Comparison of ENCODE assay signal across 9 cellular contexts in the genomic region with DNA sequence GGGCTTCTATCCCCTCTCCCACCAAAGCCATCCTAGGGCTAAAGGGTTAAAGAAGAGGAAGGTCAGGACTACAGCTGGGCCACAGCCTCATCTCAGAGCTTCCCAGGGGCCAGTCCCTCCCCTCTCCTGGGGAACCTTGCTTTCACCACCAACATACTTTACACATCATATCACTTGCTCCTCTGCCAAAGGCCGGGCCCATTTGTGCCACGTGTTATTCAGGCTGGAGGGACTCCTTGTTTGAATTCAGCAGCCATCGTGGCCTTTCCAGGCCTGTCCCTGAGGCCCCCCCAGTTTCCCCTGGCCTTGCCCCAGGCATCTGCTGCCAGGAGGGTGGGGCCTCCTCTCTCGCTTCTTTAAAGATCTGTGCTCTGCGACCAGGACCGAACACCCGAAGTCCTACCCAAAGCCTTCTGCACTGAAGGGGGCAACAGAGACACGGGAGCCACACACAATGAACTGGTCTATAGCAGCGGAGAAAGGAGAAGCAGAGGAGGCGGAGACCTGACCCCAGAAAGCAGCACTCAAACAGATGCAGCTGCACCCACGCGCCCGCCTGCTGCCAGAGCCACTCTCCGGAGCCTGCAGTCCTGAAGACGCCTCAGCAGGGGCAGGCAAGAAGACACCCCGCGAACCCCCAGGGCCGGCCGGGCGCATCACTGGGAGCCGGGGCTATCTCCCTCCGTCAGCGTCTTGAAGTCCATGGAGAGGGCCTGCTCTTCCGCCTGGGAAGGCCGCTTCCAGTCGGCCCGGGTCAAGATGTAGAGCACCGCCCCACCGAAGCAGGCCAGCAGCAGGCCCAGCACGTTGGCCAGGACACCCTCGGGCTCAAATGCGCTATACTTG. TPM values are rescaled to one million over a fixed set of nuclear protein-coding genes. Genes with fewer than 3 reads are reported as not detected.
DNase-seq lines count a peak whose midpoint lies in the region; ATAC-seq and TF ChIP-seq lines count a peak whose summit lies in the region.
"Had no signal": no experiment of that assay in that cellular context is flagged by ENCODE, and none has a peak within 500 bp of the region (broad histone marks: within the 10 kb centered on the region; RNA-seq: fewer than 3 reads in every experiment).

No MANE protein-coding gene starts in this region.

- H2AFZ ChIP-seq in HCT116 (ENCODE audit: low read depth, low read length, poor library complexity, severe bottlenecking), result no peak overlapping the region

- H3K36me3 Mint-ChIP-seq in activated CD4-positive, alpha-beta memory T cell treated with anti-CD3 and anti-CD28 coated beads for 36 hours, result peaks cover 3% of the 10 kb centered on the region

- peaks cover 45% of the 10 kb centered on the region in 2 experiments for H3K4me1 ChIP-seq in HCT116 (ENCODE audit: control insufficient read depth in 1 of 2, insufficient read depth in 2 of 2, low read length in 2 of 2)
- H3K4me1 ChIP-seq in heart left ventricle, result peaks cover 8 to 70% (median 50%) of the 10 kb centered on the region in 12 donors

- H3K9me2 ChIP-seq in HCT116 (ENCODE audit: insufficient read depth), result no peaks in the 10 kb centered on the region

- H3K4me2 ChIP-seq in HCT116 (ENCODE audit: low read length), result peak overlapping the region; percentile 27

- H3K4me3 Mint-ChIP-seq in activated CD4-positive, alpha-beta memory T cell treated with anti-CD3 and anti-CD28 coated beads for 36 hours, result no peak overlapping the region

- CTCF ChIA-PET in HCT116 (lab: Charles Lee), result interaction anchor here (0.5 to 4.9 kb wide), 8 partner anchors 8 to 178 kb away, joined by 3 to 62 read pairs (median 20); a partner anchor contains a TSS
- CTCF ChIA-PET in activated CD4-positive, alpha-beta memory T cell treated with anti-CD3 and anti-CD28 coated beads for 36 hours (lab: Charles Lee), result interaction anchor here (1.0 to 4.9 kb wide), 7 partner anchors 8 to 276 kb away, joined by 3 to 43 read pairs (median 16); a partner anchor contains a TSS

- intact Hi-C loops in HCT116 (cut with micrococcal nuclease) (no loop called here), heart left ventricle (cut with DNase I) (loop anchor here in 2 of 10 donors (2.0 to 5.0 kb wide), 2 partner anchors 43 to 117 kb away; a partner anchor contains a TSS)
- intact Hi-C loops in activated CD4-positive, alpha-beta memory T cell treated with anti-CD3 and anti-CD28 coated beads for 36 hours (cut with micrococcal nuclease), result no loop called here

- TF ChIP-seq RAD21 in HCT116 (IDR thresholded peaks at IDR 0.05; ENCODE audit: low read depth), result no peak

- H3K27ac Mint-ChIP-seq in activated CD4-positive, alpha-beta memory T cell treated with anti-CD3 and anti-CD28 coated beads for 36 hours, result peak overlapping the region; percentile 38
- H3K27ac Mint-ChIP-seq: activated T-helper 2 cell treated with anti-CD3 and anti-CD28 coated beads, Interferon-gamma antibody, Interleukin-2, Interleukin-4, amounts not matched to agents 10 μg/mL and 5 μg/mL and 100 μg/mL, durations not matched to agents 14 hours and 24 hours and 36 hours had no signal

- H3K27me3 ChIP-seq in HCT116 (ENCODE audit: insufficient read depth, low read length), result no peaks in the 10 kb centered on the region
- no peaks in the 10 kb centered on the region for H3K27me3 ChIP-seq in heart left ventricle

- H3K9ac ChIP-seq in HCT116 (ENCODE audit: low read length), result 0 out of 2 replicates have a peak overlapping the region, but pooled peaks have one; percentile 22

- no peaks in the 10 kb centered on the region for H3K27me3 Mint-ChIP-seq in activated CD4-positive, alpha-beta memory T cell treated with anti-CD3 and anti-CD28 coated beads for 36 hours

- H3K4me3 ChIP-seq in HCT116 (replicated peaks in 1 of 2; ENCODE audit: low read depth in 1 of 2, low read length in 2 of 2), result no peak overlapping the region
- H3K4me3 ChIP-seq in heart left ventricle, result peak overlapping the region in 2 of 12 donors; percentile 13 to 39

- H3K9me3 ChIP-seq in HCT116 (ENCODE audit: control insufficient read depth in 1 of 2, insufficient read depth in 1 of 2, low read depth in 1 of 2, low read length in 2 of 2), result no peaks in the 10 kb centered on the region
- H3K9me3 ChIP-seq in heart left ventricle, result no peaks in the 10 kb centered on the region

- no TSS peak for BruUV-seq in HCT116 (replicated peaks; lab: Mats Ljungman, UMichigan)

- WGBS in heart left ventricle, 4 donors, result 43 to 56% (median 54%) methylated on average over 13 to 32 of the region's 32 CpGs

- H3K79me2 ChIP-seq in HCT116 (ENCODE audit: insufficient read depth, low read length), result peaks cover 17% of the 10 kb centered on the region; the same call in 1 of the 2 replicates

- no peaks in the 10 kb centered on the region for H4K20me1 ChIP-seq in HCT116 (ENCODE audit: insufficient read depth)

- RAD21 ChIA-PET in HCT116 (lab: Charles Lee; ENCODE audit: low non-redundant PET in 1 of 2, low total read pairs in 2 of 2, uncharacterized antibody in 2 of 2, unreplicated experiment in 2 of 2), result interaction anchor here (2.2 to 3.3 kb wide), 2 partner anchors 44 to 45 kb away, joined by 9 to 16 read pairs; a partner anchor contains a TSS

- ATAC-seq in HCT116, result no peak
- ATAC-seq in heart left ventricle, result peak; percentile 79 to 88 (median 86)
- no peak for ATAC-seq in HG03039 (IDR thresholded peaks at IDR 0.05; ENCODE audit: unreplicated experiment)

- peaks cover 9 to 11% of the 10 kb centered on the region in 2 experiments; a peak in 3 of 4 replicates for H3K36me3 ChIP-seq in HCT116 (ENCODE audit: control insufficient read depth in 1 of 2, insufficient read depth in 2 of 2, low read length in 2 of 2)
- H3K36me3 ChIP-seq in heart left ventricle, result peaks cover 0 to 9% (median 0%) of the 10 kb centered on the region in 9 donors

- TF ChIP-seq POLR2A in HCT116 (IDR thresholded peaks at IDR 0.05; ENCODE audit: borderline replicate concordance, extremely low read depth, insufficient read depth, insufficient read length) (no peak), heart left ventricle (IDR thresholded peaks at IDR 0.05) (no peak)

- POLR2A ChIA-PET in HCT116 (lab: Charles Lee), result interaction anchor here (1.5 to 3.0 kb wide), 3 partner anchors 11 to 188 kb away, joined by 6 to 23 read pairs (median 10); a partner anchor contains a TSS
- POLR2A ChIA-PET in activated CD4-positive, alpha-beta memory T cell treated with anti-CD3 and anti-CD28 coated beads for 36 hours (lab: Charles Lee), result interaction anchor here (2.8 kb wide), 1 partner anchor 11 kb away, joined by 14 read pairs; a partner anchor contains a TSS

- peak overlapping the region; percentile 52 for H3K27ac ChIP-seq in HCT116 (ENCODE audit: low read depth, low read length)
- H3K27ac ChIP-seq in heart left ventricle, result peak overlapping the region in 11 of 12 donors; percentile 31 to 74 (median 62)

- TF ChIP-seq CTCF in HCT116 (IDR thresholded peaks at IDR 0.05 in 2 of 3, conservative IDR thresholded peaks at IDR 0.05 in 1 of 3; ENCODE audit: borderline replicate concordance in 1 of 3, insufficient read depth in 1 of 3, low read depth in 2 of 3, low read length in 2 of 3) (no peak), heart left ventricle (IDR thresholded peaks at IDR 0.05) (peak in 1 of 12 donors; percentile 10)

- H3K9me3 Mint-ChIP-seq in activated CD4-positive, alpha-beta memory T cell treated with anti-CD3 and anti-CD28 coated beads for 36 hours, result no peaks in the 10 kb centered on the region
- H3K9me3 Mint-ChIP-seq: activated T-helper 2 cell treated with anti-CD3 and anti-CD28 coated beads, Interferon-gamma antibody, Interleukin-2, Interleukin-4, amounts not matched to agents 10 μg/mL and 5 μg/mL and 100 μg/mL, durations not matched to agents 14 hours and 24 hours and 36 hours had no signal

- peaks cover 29% of the 10 kb centered on the region for H3K4me1 Mint-ChIP-seq in activated CD4-positive, alpha-beta memory T cell treated with anti-CD3 and anti-CD28 coated beads for 36 hours (ENCODE audit: low read depth)

- DNase-seq in HCT116 (ENCODE audit: low read depth, low spot score) (no peak), heart left ventricle (peak; percentile 77 to 93 (median 85)), smooth muscle cell of the brain vasculature (ENCODE audit: low read depth, low spot score) (peak; percentile 88), OCI-M2 (lab: John Stamatoyannopoulos, UW; ENCODE audit: unreplicated experiment) (no peak), cortex of kidney (lab: John Stamatoyannopoulos, UW) (no peak), NCI-H510A treated with DMSO at 0.1 percent for 48 hours (lab: John Stamatoyannopoulos, UW) (no peak)
- DNase-seq in activated CD4-positive, alpha-beta memory T cell treated with anti-CD3 and anti-CD28 coated beads for 36 hours, result no peak

TF ChIP-seq in HCT116, 20 proteins besides CTCF, POLR2A, EP300 and RAD21 (continues in another document):
- TF ChIP-seq, protein P1, sequence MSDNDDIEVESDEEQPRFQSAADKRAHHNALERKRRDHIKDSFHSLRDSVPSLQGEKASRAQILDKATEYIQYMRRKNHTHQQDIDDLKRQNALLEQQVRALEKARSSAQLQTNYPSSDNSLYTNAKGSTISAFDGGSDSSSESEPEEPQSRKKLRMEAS (IDR thresholded peaks at IDR 0.05), result no peak
- TF ChIP-seq EZH2 (IDR thresholded peaks at IDR 0.05) (no peak), SIN3A (IDR thresholded peaks at IDR 0.05; ENCODE audit: low read depth) (no peak)
- TF ChIP-seq, protein P2, sequence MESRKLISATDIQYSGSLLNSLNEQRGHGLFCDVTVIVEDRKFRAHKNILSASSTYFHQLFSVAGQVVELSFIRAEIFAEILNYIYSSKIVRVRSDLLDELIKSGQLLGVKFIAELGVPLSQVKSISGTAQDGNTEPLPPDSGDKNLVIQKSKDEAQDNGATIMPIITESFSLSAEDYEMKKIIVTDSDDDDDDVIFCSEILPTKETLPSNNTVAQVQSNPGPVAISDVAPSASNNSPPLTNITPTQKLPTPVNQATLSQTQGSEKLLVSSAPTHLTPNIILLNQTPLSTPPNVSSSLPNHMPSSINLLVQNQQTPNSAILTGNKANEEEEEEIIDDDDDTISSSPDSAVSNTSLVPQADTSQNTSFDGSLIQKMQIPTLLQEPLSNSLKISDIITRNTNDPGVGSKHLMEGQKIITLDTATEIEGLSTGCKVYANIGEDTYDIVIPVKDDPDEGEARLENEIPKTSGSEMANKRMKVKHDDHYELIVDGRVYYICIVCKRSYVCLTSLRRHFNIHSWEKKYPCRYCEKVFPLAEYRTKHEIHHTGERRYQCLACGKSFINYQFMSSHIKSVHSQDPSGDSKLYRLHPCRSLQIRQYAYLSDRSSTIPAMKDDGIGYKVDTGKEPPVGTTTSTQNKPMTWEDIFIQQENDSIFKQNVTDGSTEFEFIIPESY (IDR thresholded peaks at IDR 0.05; ENCODE audit: extremely low read depth, insufficient replicate concordance, low read length), result no peak

RNA-seq across cellular contexts. Expression of a gene that starts 12.1 kb away (rescaled TPM):
- total RNA-seq in HCT116 (2021; ENCODE audit: unreplicated experiment) (67.6 TPM), heart left ventricle (10 to 100 TPM in 2 of 9 donors, 1 to 10 TPM in 7; 4.8 to 19.2 (median 8.6) TPM)
- polyA plus RNA-seq in HCT116 (2012), result 50.7 and 81.3 TPM in 2 replicates
- 1 to 10 TPM; 9.4 to 9.7 TPM for total RNA-seq in activated CD4-positive, alpha-beta memory T cell treated with anti-CD3 and anti-CD28 coated beads for 36 hours
- 10 to 100 TPM in 1 of 2 donors, 1 to 10 TPM in 1; 5.0 to 18.1 TPM for polyA plus RNA-seq in heart left ventricle

RNA-seq across cellular contexts. Expression of a gene that starts 42.9 kb away (rescaled TPM):
- total RNA-seq in HCT116 (2021; ENCODE audit: unreplicated experiment) (7.7 TPM), heart left ventricle (10 to 100 TPM in 5 of 9 donors, 1 to 10 TPM in 4; 1.6 to 42.3 (median 10.7) TPM)
- 2.4 and 3.5 TPM in 2 replicates for polyA plus RNA-seq in HCT116 (2012)
- total RNA-seq in activated CD4-positive, alpha-beta memory T cell treated with anti-CD3 and anti-CD28 coated beads for 36 hours, result 1 to 10 TPM; 2.2 to 2.6 TPM
- polyA plus RNA-seq in heart left ventricle, result 1 to 10 TPM; 4.0 to 5.6 TPM
- total RNA-seq: activated T-helper 2 cell treated with anti-CD3 and anti-CD28 coated beads, Interferon-gamma antibody, Interleukin-2, Interleukin-4, amounts not matched to agents 10 μg/mL and 5 μg/mL and 100 μg/mL, durations not matched to agents 14 hours and 24 hours and 36 hours had no signal

Comparison
In these comparisons a context has a peak if more than half of its experiments do, and no peak if none do; other contexts are left out.
1. ATAC-seq: peak in heart left ventricle (4 of 4); none in HCT116 (single experiment) and HG03039 (single experiment).
2. DNase-seq: peak in heart left ventricle (5 of 5) and smooth muscle cell of the brain vasculature (single experiment); none in HCT116 (single experiment), activated CD4-positive, alpha-beta memory T cell treated with anti-CD3 and anti-CD28 coated beads for 36 hours (single experiment), OCI-M2 (single experiment), cortex of kidney (single experiment) and NCI-H510A treated with DMSO at 0.1 percent for 48 hours (single experiment).